9 cellular contexts compared by ENCODE assay signal in genomic region chr6:15876406-15876805, GRCh38.
A peak's percentile ranks its signal among the peaks of the same experiment; 100 is the strongest.
DNase-seq lines count a peak whose midpoint lies in the region; ATAC-seq and TF ChIP-seq lines count a peak whose summit lies in the region.
"Had no signal": no experiment of that assay in that cellular context is flagged by ENCODE, and none has a peak within 500 bp of the region (broad histone marks: within the 10 kb centered on the region; RNA-seq: fewer than 3 reads in every experiment).

No MANE protein-coding gene starts in this region.

- DNase-seq in fibroblast of villous mesenchyme (ENCODE audit: low read depth) (peak; percentile 46), ovary (no peak), vagina (ENCODE audit: extremely low spot score in 2 of 2) (no peak), GM03348 (ENCODE audit: low spot score) (no peak), head of caudate nucleus (no peak)
- DNase-seq: NCI-H345 had no signal

- H3K27ac ChIP-seq in ovary (no peak overlapping the region), vagina (no peak overlapping the region)

- 89 to 91% (median 91%) methylated on average over 3 of the region's 3 CpGs for WGBS in ovary, 3 donors

- H3K36me3 ChIP-seq in ovary (no peaks in the 10 kb centered on the region), vagina (no peaks in the 10 kb centered on the region)

- TF ChIP-seq POLR2A in ovary (IDR thresholded peaks at IDR 0.05) (no peak), vagina (IDR thresholded peaks at IDR 0.05) (no peak)

- H3K9me3 ChIP-seq in ovary (no peaks in the 10 kb centered on the region), vagina (no peaks in the 10 kb centered on the region)

- H3K27me3 ChIP-seq in ovary (no peaks in the 10 kb centered on the region), vagina (no peaks in the 10 kb centered on the region)

- TF ChIP-seq CTCF in fibroblast of villous mesenchyme (IDR thresholded peaks at IDR 0.05; ENCODE audit: insufficient read depth, low read depth, low read length): no peak
- no peak for TF ChIP-seq CTCF in ovary (IDR thresholded peaks at IDR 0.05)
- TF ChIP-seq CTCF in vagina (IDR thresholded peaks at IDR 0.05): no peak

- H3K4me1 ChIP-seq in ovary (ENCODE audit: insufficient read depth) (peaks cover 4% of the 10 kb centered on the region), vagina (peaks cover 15% of the 10 kb centered on the region)

- ATAC-seq in GM18511 (IDR thresholded peaks at IDR 0.05; ENCODE audit: unreplicated experiment): peak; percentile 65
- ATAC-seq in GM21723 (IDR thresholded peaks at IDR 0.05; ENCODE audit: unreplicated experiment): peak; percentile 63
- peak; percentile 55 for ATAC-seq in HG03571 (IDR thresholded peaks at IDR 0.05; ENCODE audit: unreplicated experiment)

- intact Hi-C loops in ovary (cut with DNase I) (no loop called here), vagina (cut with DNase I) (no loop called here), head of caudate nucleus (cut with DNase I) (no loop called here)

- no peak for TF ChIP-seq EP300 in ovary (IDR thresholded peaks at IDR 0.05)

- H3K4me3 ChIP-seq in fibroblast of villous mesenchyme (ENCODE audit: low read depth, low read length) (no peak overlapping the region), ovary (no peak overlapping the region), vagina (no peak overlapping the region)
